Comparison of ENCODE assay signal across 10 cellular contexts in genomic region chr1:218361298-218362065, GRCh38. TPM values are rescaled to one million over a fixed set of nuclear protein-coding genes. Genes with fewer than 3 reads are reported as not detected.
DNase-seq lines count a peak whose midpoint lies in the region; ATAC-seq and TF ChIP-seq lines count a peak whose summit lies in the region.
"Had no signal": no experiment of that assay in that cellular context is flagged by ENCODE, and none has a peak within 500 bp of the region (broad histone marks: within the 10 kb centered on the region; RNA-seq: fewer than 3 reads in every experiment).

No MANE protein-coding gene starts in this region.

- H3K27ac Mint-ChIP-seq in natural killer cell treated with Interleukin-12 subunit alpha and Interleukin-12 subunit beta and Interleukin-15 and Interleukin-18, amount 100 ng/mL, for 72 hours = no peak overlapping the region
- H3K27ac Mint-ChIP-seq: activated naive CD8-positive, alpha-beta T cell treated with anti-CD3 and anti-CD28 coated beads, Interleukin-2, amount 10 ng/mL, durations not matched to agents 7 days and 5 days had no signal

- TF ChIP-seq CTCF in 22Rv1 (IDR thresholded peaks at IDR 0.05) = peak; percentile 16; the same call in 1 of the 2 replicates
- peak; percentile 11 for TF ChIP-seq CTCF in GM13976 (IDR thresholded peaks at IDR 0.05; ENCODE audit: borderline replicate concordance, control extremely low read depth, extremely low read depth, insufficient read depth, missing control alignments)
- peak; percentile 73 for TF ChIP-seq CTCF in fibroblast of villous mesenchyme (IDR thresholded peaks at IDR 0.05; ENCODE audit: insufficient read depth, low read depth, low read length)

- H3K4me1 Mint-ChIP-seq in natural killer cell treated with Interleukin-12 subunit alpha and Interleukin-12 subunit beta and Interleukin-15 and Interleukin-18, amount 100 ng/mL, for 72 hours (ENCODE audit: low read depth in 2 of 2) = no peaks in the 10 kb centered on the region
- H3K4me1 Mint-ChIP-seq: activated naive CD8-positive, alpha-beta T cell treated with anti-CD3 and anti-CD28 coated beads, Interleukin-2, amount 10 ng/mL, durations not matched to agents 7 days and 5 days had no signal

- in situ Hi-C loops in GM13976 (cut with MboI; ENCODE audit: low sequenced_read_pairs, unreplicated experiment) = no loop called here

- H3K9me3 Mint-ChIP-seq in natural killer cell treated with Interleukin-12 subunit alpha and Interleukin-12 subunit beta and Interleukin-15 and Interleukin-18, amount 100 ng/mL, for 72 hours = no peaks in the 10 kb centered on the region
- H3K9me3 Mint-ChIP-seq: activated naive CD8-positive, alpha-beta T cell treated with anti-CD3 and anti-CD28 coated beads, Interleukin-2, amount 10 ng/mL, durations not matched to agents 7 days and 5 days had no signal

- no peaks in the 10 kb centered on the region for H3K27me3 Mint-ChIP-seq in natural killer cell treated with Interleukin-12 subunit alpha and Interleukin-12 subunit beta and Interleukin-15 and Interleukin-18, amount 100 ng/mL, for 72 hours

- DNase-seq in GM13976 (ENCODE audit: low spot score) (no peak), OCI-M1 (lab: John Stamatoyannopoulos, UW) (peak; percentile 44), fibroblast of villous mesenchyme (ENCODE audit: low read depth) (peak; percentile 84)
- no peak for DNase-seq in natural killer cell treated with Interleukin-12 subunit alpha and Interleukin-12 subunit beta and Interleukin-15 and Interleukin-18, amount 100 ng/mL, for 72 hours (ENCODE audit: low spot score)
- no peak for DNase-seq in activated CD4-positive, CD25-positive, alpha-beta regulatory T cell (lab: John Stamatoyannopoulos, UW)
- DNase-seq in activated T-cell treated with anti-CD3 and anti-CD28 coated beads, Interleukin-2, amount 50 U/mL, for 48 hours = no peak
- DNase-seq: activated naive CD8-positive, alpha-beta T cell treated with anti-CD3 and anti-CD28 coated beads, Interleukin-2, amount 10 ng/mL, durations not matched to agents 7 days and 5 days; right cardiac atrium had no signal

- no peak for ATAC-seq in HG03095 (IDR thresholded peaks at IDR 0.05; ENCODE audit: unreplicated experiment)
- ATAC-seq in natural killer cell treated with Interleukin-12 subunit alpha and Interleukin-12 subunit beta and Interleukin-15 and Interleukin-18, amount 100 ng/mL, for 72 hours = no peak

- no peak overlapping the region for H3K4me3 ChIP-seq in fibroblast of villous mesenchyme (ENCODE audit: low read depth, low read length)

- no peak overlapping the region for H3K4me3 Mint-ChIP-seq in natural killer cell treated with Interleukin-12 subunit alpha and Interleukin-12 subunit beta and Interleukin-15 and Interleukin-18, amount 100 ng/mL, for 72 hours
- H3K4me3 Mint-ChIP-seq: activated naive CD8-positive, alpha-beta T cell treated with anti-CD3 and anti-CD28 coated beads, Interleukin-2, amount 10 ng/mL, durations not matched to agents 7 days and 5 days had no signal

- no peak overlapping the region for H3K27ac ChIP-seq in 22Rv1

- H3K36me3 Mint-ChIP-seq in natural killer cell treated with Interleukin-12 subunit alpha and Interleukin-12 subunit beta and Interleukin-15 and Interleukin-18, amount 100 ng/mL, for 72 hours = no peaks in the 10 kb centered on the region
- H3K36me3 Mint-ChIP-seq: activated naive CD8-positive, alpha-beta T cell treated with anti-CD3 and anti-CD28 coated beads, Interleukin-2, amount 10 ng/mL, durations not matched to agents 7 days and 5 days had no signal

RNA-seq across cellular contexts. Expression of gene TGFB2, which starts 16.3 kb away (rescaled TPM):
- total RNA-seq in fibroblast of villous mesenchyme = 28.0 and 36.3 TPM in 2 replicates
- total RNA-seq in natural killer cell treated with Interleukin-12 subunit alpha and Interleukin-12 subunit beta and Interleukin-15 and Interleukin-18, amount 100 ng/mL, for 72 hours = under 1 TPM in 1 of 2 donors, not detected in 1; 0.11 TPM
- total RNA-seq: activated naive CD8-positive, alpha-beta T cell treated with anti-CD3 and anti-CD28 coated beads, Interleukin-2, amount 10 ng/mL, durations not matched to agents 7 days and 5 days had no signal

Comparison
In these comparisons a context has a peak if more than half of its experiments do, and no peak if none do; other contexts are left out.
1. CTCF ChIP-seq: peak in every context shown above with its lines; median percentile 73 in fibroblast of villous mesenchyme; 16 in 22Rv1; 11 in GM13976.
2. DNase-seq: peak in OCI-M1 (single experiment) and fibroblast of villous mesenchyme (single experiment); none in GM13976 (single experiment), natural killer cell treated with Interleukin-12 subunit alpha and Interleukin-12 subunit beta and Interleukin-15 and Interleukin-18, amount 100 ng/mL, for 72 hours (single experiment), activated CD4-positive, CD25-positive, alpha-beta regulatory T cell (0 of 4) and activated T-cell treated with anti-CD3 and anti-CD28 coated beads, Interleukin-2, amount 50 U/mL, for 48 hours (0 of 2).
3. RNA of gene TGFB2, which starts 16.3 kb away (total RNA-seq): 28.0 to 36.3 TPM in fibroblast of villous mesenchyme; 0.11 TPM in natural killer cell treated with Interleukin-12 subunit alpha and Interleukin-12 subunit beta and Interleukin-15 and Interleukin-18, amount 100 ng/mL, for 72 hours; every median in the first group is over 10 times any median in the second.